ENCODE assay signal across 4 cellular contexts in genomic region chr22:32351875-32352274, GRCh38. TPM values are rescaled to one million over a fixed set of nuclear protein-coding genes. Genes with fewer than 3 reads are reported as not detected.
"Had no signal": no experiment of that assay in that cellular context is flagged by ENCODE, and none has a peak within 500 bp of the region (broad histone marks: within the 10 kb centered on the region; RNA-seq: fewer than 3 reads in every experiment).

No MANE protein-coding gene starts in this region.

RNA-seq across cellular contexts. Expression of gene RFPL3, which starts 5.8 kb away (rescaled TPM):
- total RNA-seq: LHCN-M2, M059J, MCF 10A, NCI-H460 had no signal
